ENCODE assay signal across 9 cellular contexts in genomic region chr13:106768991-106769390, GRCh38.
"Had no signal": no experiment of that assay in that cellular context is flagged by ENCODE, and none has a peak within 500 bp of the region (broad histone marks: within the 10 kb centered on the region; RNA-seq: fewer than 3 reads in every experiment).

No MANE protein-coding gene starts in this region.

- H3K9ac ChIP-seq: GM23248 had no signal

- H3K4me3 ChIP-seq: GM23248, K562 had no signal

- H3K4me3 Mint-ChIP-seq: H9 had no signal

- H2AFZ ChIP-seq: GM23248 had no signal

- ATAC-seq: K562 had no signal

- H3K27ac ChIP-seq: GM23248 had no signal

- FAIRE-seq: H54, HTR-8/SVneo, K562 had no signal

- H3K27ac Mint-ChIP-seq: H9 had no signal

- DNase-seq: GM23248, GOT3, H9, HCEC 1CT, IMR-90, KG1 had no signal

- H3K4me1 Mint-ChIP-seq: H9 had no signal
